ENCODE assay signal across 25 cellular contexts in the genomic region with DNA sequence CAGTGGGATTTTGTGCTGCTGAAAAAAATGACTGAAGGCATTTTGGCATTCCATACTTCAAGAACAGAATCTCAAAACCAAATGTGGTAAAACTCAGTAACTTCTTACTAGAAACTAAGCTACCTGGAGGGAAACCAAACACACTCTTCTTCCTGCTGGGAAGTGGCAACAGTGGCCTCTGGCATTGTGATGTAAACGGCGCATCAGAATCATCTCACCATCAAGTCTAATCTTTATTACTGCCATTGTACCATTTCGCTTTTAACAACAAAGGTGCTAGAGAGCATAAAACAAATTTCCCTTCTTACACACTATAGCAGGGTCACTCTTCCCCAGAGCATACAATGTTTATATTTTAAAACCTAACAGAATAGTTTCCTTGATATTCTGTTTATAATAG.
"Had no signal": no experiment of that assay in that cellular context is flagged by ENCODE, and none has a peak within 500 bp of the region (broad histone marks: within the 10 kb centered on the region; RNA-seq: fewer than 3 reads in every experiment).

No MANE protein-coding gene starts in this region.

- H3K36me3 ChIP-seq: brain microvascular endothelial cell, Peyer's patch, SJCRH30 had no signal

- H3K4me3 ChIP-seq: Peyer's patch, SJCRH30 had no signal

- H3K9me3 Mint-ChIP-seq: activated CD4-positive, alpha-beta memory T cell treated with anti-CD3 and anti-CD28 coated beads, Interleukin-2, amount 10 ng/mL, durations not matched to agents 7 days and 5 days; activated naive CD4-positive, alpha-beta T cell treated with anti-CD3 and anti-CD28 coated beads, Interleukin-2, amount 10 ng/mL, durations not matched to agents 7 days and 5 days; activated naive CD8-positive, alpha-beta T cell treated with anti-CD3 and anti-CD28 coated beads for 36 hours; activated T-helper 17 cell treated with anti-CD3 and anti-CD28 coated beads, Interleukin-2, amount 50 U/mL, for 72 hours had no signal

- H3K27me3 Mint-ChIP-seq: activated CD4-positive, alpha-beta memory T cell treated with anti-CD3 and anti-CD28 coated beads, Interleukin-2, amount 10 ng/mL, durations not matched to agents 7 days and 5 days; activated CD4-positive, alpha-beta T cell treated with anti-CD3 and anti-CD28 coated beads for 36 hours; activated naive CD4-positive, alpha-beta T cell treated with anti-CD3 and anti-CD28 coated beads, Interleukin-2, amount 10 ng/mL, durations not matched to agents 7 days and 5 days; activated naive CD8-positive, alpha-beta T cell treated with anti-CD3 and anti-CD28 coated beads for 36 hours; activated T-helper 17 cell treated with anti-CD3 and anti-CD28 coated beads, Interleukin-2, amount 50 U/mL, for 72 hours had no signal

- H3K36me3 Mint-ChIP-seq: activated naive CD4-positive, alpha-beta T cell treated with anti-CD3 and anti-CD28 coated beads, Interleukin-2, amount 10 ng/mL, durations not matched to agents 7 days and 5 days; activated naive CD8-positive, alpha-beta T cell treated with anti-CD3 and anti-CD28 coated beads for 36 hours had no signal

- H3K9ac ChIP-seq: SK-N-SH had no signal

- H3K4me1 ChIP-seq: Peyer's patch, SJCRH30 had no signal

- H3K27ac ChIP-seq: brain microvascular endothelial cell, Peyer's patch, RWPE1, SJCRH30, VCaP had no signal

- H3K27ac Mint-ChIP-seq: activated CD4-positive, alpha-beta memory T cell treated with anti-CD3 and anti-CD28 coated beads, Interleukin-2, amount 10 ng/mL, durations not matched to agents 7 days and 5 days; activated CD4-positive, alpha-beta T cell treated with anti-CD3 and anti-CD28 coated beads for 36 hours; activated naive CD4-positive, alpha-beta T cell treated with anti-CD3 and anti-CD28 coated beads, Interleukin-2, amount 10 ng/mL, durations not matched to agents 7 days and 5 days; activated naive CD8-positive, alpha-beta T cell treated with anti-CD3 and anti-CD28 coated beads for 36 hours; activated T-helper 17 cell treated with anti-CD3 and anti-CD28 coated beads, Interleukin-2, amount 50 U/mL, for 72 hours had no signal

- H3K27me3 ChIP-seq: brain microvascular endothelial cell, Peyer's patch, SJCRH30 had no signal

- DNase-seq: activated CD4-positive, alpha-beta memory T cell treated with anti-CD3 and anti-CD28 coated beads, Interleukin-2, amount 10 ng/mL, durations not matched to agents 7 days and 5 days; activated CD4-positive, alpha-beta T cell treated with anti-CD3 and anti-CD28 coated beads for 36 hours; activated CD4-positive, alpha-beta T cell treated with anti-CD3 and anti-CD28 coated beads, Interleukin-2, amount 50 U/mL, for 1 hour; activated gamma-delta T cell treated with Interleukin-2 at 50 U/mL for 16 hours; activated naive CD4-positive, alpha-beta T cell treated with anti-CD3 and anti-CD28 coated beads, Interleukin-2, amount 10 ng/mL, durations not matched to agents 7 days and 5 days; activated naive CD8-positive, alpha-beta T cell treated with anti-CD3 and anti-CD28 coated beads for 36 hours; activated T-cell treated with anti-CD3 and anti-CD28 coated beads for 4 hours; activated T-cell treated with anti-CD3 and anti-CD28 coated beads, Interleukin-2, amount 50 U/mL, for 48 hours; brain microvascular endothelial cell; cerebellar nuclear complex; Kasumi-1; NCI-H1048; NCI-H146; NCI-H187 treated with DMSO at 0.1 percent for 48 hours; NCI-H2081 treated with DMSO at 0.1 percent for 48 hours; NCI-H226; NCI-H526; Peyer's patch; Right ventricle myocardium superior; SJCRH30; SK-N-SH; T-helper 1 cell had no signal

- H3K4me3 Mint-ChIP-seq: activated CD4-positive, alpha-beta memory T cell treated with anti-CD3 and anti-CD28 coated beads, Interleukin-2, amount 10 ng/mL, durations not matched to agents 7 days and 5 days; activated CD4-positive, alpha-beta T cell treated with anti-CD3 and anti-CD28 coated beads for 36 hours; activated naive CD4-positive, alpha-beta T cell treated with anti-CD3 and anti-CD28 coated beads, Interleukin-2, amount 10 ng/mL, durations not matched to agents 7 days and 5 days; activated naive CD8-positive, alpha-beta T cell treated with anti-CD3 and anti-CD28 coated beads for 36 hours; activated T-helper 17 cell treated with anti-CD3 and anti-CD28 coated beads, Interleukin-2, amount 50 U/mL, for 72 hours had no signal

- H3K9me3 ChIP-seq: Peyer's patch, SJCRH30, SK-N-SH had no signal

- H3K4me1 Mint-ChIP-seq: activated CD4-positive, alpha-beta memory T cell treated with anti-CD3 and anti-CD28 coated beads, Interleukin-2, amount 10 ng/mL, durations not matched to agents 7 days and 5 days; activated CD4-positive, alpha-beta T cell treated with anti-CD3 and anti-CD28 coated beads for 36 hours; activated naive CD4-positive, alpha-beta T cell treated with anti-CD3 and anti-CD28 coated beads, Interleukin-2, amount 10 ng/mL, durations not matched to agents 7 days and 5 days; activated naive CD8-positive, alpha-beta T cell treated with anti-CD3 and anti-CD28 coated beads for 36 hours; activated T-helper 17 cell treated with anti-CD3 and anti-CD28 coated beads, Interleukin-2, amount 50 U/mL, for 72 hours had no signal

- ATAC-seq: activated CD4-positive, alpha-beta T cell treated with anti-CD3 and anti-CD28 coated beads for 36 hours; activated T-helper 17 cell treated with anti-CD3 and anti-CD28 coated beads, Interleukin-2, amount 50 U/mL, for 72 hours had no signal

- H3K4me2 ChIP-seq: SK-N-SH had no signal
